ENCODE assay signal across 1 cellular context in the genomic region with DNA sequence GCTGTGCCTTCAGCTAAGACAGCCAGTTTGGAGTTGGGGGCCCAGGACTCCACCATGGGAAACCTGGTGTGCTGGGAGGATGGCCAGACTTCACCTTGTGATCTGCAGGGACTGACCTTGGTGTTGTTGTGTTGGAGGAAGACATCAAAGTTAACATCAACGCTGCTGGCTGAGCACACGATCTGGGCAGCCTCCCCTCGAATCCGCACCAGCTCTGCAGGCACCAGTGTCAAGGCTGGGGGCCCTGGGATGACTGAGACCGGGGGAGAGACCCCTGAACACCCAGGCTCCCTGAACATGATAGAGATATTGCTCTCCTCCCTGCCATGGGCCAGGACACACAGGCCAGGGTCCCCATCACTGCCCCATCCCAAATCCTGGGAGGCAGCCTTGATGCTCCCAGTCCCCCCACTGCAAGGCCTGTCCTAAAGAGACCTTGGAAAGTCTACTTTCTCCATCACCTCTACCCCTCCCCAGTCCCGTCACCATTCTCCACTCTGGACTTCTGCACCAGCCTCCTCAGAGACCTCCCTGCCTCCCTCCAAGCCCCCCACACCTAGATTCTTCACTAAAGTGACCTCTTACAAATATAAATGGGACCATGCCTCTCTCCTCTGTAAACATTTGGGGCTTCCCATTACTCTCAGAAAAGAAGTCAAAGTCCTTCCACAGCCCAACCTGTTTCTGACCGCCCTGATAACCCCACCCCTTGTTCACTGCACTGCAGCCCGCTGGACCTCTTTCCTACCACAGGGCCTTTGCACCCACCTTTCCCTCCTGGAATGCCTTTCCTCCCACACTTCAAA.
TF ChIP-seq lines count a peak whose summit lies in the region.

No MANE protein-coding gene starts in this region.

TF ChIP-seq in H1, 55 proteins besides CTCF, POLR2A, EP300 and RAD21:
- TF ChIP-seq BRCA1 (IDR thresholded peaks at IDR 0.05; ENCODE audit: low read depth, low read length) (no peak), TAF1 (IDR thresholded peaks at IDR 0.05; ENCODE audit: low read depth, low read length) (no peak), KDM1A (IDR thresholded peaks at IDR 0.05; ENCODE audit: borderline replicate concordance, low read length) (peak; percentile 63; the same call in 1 of the 2 replicates), CHD1 (IDR thresholded peaks at IDR 0.05; ENCODE audit: low read depth, low read length) (no peak), JUND (IDR thresholded peaks at IDR 0.05; ENCODE audit: low read length) (no peak)
- TF ChIP-seq, protein P1, sequence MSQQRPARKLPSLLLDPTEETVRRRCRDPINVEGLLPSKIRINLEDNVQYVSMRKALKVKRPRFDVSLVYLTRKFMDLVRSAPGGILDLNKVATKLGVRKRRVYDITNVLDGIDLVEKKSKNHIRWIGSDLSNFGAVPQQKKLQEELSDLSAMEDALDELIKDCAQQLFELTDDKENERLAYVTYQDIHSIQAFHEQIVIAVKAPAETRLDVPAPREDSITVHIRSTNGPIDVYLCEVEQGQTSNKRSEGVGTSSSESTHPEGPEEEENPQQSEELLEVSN (IDR thresholded peaks at IDR 0.05), result no peak
- TF ChIP-seq, protein P2, sequence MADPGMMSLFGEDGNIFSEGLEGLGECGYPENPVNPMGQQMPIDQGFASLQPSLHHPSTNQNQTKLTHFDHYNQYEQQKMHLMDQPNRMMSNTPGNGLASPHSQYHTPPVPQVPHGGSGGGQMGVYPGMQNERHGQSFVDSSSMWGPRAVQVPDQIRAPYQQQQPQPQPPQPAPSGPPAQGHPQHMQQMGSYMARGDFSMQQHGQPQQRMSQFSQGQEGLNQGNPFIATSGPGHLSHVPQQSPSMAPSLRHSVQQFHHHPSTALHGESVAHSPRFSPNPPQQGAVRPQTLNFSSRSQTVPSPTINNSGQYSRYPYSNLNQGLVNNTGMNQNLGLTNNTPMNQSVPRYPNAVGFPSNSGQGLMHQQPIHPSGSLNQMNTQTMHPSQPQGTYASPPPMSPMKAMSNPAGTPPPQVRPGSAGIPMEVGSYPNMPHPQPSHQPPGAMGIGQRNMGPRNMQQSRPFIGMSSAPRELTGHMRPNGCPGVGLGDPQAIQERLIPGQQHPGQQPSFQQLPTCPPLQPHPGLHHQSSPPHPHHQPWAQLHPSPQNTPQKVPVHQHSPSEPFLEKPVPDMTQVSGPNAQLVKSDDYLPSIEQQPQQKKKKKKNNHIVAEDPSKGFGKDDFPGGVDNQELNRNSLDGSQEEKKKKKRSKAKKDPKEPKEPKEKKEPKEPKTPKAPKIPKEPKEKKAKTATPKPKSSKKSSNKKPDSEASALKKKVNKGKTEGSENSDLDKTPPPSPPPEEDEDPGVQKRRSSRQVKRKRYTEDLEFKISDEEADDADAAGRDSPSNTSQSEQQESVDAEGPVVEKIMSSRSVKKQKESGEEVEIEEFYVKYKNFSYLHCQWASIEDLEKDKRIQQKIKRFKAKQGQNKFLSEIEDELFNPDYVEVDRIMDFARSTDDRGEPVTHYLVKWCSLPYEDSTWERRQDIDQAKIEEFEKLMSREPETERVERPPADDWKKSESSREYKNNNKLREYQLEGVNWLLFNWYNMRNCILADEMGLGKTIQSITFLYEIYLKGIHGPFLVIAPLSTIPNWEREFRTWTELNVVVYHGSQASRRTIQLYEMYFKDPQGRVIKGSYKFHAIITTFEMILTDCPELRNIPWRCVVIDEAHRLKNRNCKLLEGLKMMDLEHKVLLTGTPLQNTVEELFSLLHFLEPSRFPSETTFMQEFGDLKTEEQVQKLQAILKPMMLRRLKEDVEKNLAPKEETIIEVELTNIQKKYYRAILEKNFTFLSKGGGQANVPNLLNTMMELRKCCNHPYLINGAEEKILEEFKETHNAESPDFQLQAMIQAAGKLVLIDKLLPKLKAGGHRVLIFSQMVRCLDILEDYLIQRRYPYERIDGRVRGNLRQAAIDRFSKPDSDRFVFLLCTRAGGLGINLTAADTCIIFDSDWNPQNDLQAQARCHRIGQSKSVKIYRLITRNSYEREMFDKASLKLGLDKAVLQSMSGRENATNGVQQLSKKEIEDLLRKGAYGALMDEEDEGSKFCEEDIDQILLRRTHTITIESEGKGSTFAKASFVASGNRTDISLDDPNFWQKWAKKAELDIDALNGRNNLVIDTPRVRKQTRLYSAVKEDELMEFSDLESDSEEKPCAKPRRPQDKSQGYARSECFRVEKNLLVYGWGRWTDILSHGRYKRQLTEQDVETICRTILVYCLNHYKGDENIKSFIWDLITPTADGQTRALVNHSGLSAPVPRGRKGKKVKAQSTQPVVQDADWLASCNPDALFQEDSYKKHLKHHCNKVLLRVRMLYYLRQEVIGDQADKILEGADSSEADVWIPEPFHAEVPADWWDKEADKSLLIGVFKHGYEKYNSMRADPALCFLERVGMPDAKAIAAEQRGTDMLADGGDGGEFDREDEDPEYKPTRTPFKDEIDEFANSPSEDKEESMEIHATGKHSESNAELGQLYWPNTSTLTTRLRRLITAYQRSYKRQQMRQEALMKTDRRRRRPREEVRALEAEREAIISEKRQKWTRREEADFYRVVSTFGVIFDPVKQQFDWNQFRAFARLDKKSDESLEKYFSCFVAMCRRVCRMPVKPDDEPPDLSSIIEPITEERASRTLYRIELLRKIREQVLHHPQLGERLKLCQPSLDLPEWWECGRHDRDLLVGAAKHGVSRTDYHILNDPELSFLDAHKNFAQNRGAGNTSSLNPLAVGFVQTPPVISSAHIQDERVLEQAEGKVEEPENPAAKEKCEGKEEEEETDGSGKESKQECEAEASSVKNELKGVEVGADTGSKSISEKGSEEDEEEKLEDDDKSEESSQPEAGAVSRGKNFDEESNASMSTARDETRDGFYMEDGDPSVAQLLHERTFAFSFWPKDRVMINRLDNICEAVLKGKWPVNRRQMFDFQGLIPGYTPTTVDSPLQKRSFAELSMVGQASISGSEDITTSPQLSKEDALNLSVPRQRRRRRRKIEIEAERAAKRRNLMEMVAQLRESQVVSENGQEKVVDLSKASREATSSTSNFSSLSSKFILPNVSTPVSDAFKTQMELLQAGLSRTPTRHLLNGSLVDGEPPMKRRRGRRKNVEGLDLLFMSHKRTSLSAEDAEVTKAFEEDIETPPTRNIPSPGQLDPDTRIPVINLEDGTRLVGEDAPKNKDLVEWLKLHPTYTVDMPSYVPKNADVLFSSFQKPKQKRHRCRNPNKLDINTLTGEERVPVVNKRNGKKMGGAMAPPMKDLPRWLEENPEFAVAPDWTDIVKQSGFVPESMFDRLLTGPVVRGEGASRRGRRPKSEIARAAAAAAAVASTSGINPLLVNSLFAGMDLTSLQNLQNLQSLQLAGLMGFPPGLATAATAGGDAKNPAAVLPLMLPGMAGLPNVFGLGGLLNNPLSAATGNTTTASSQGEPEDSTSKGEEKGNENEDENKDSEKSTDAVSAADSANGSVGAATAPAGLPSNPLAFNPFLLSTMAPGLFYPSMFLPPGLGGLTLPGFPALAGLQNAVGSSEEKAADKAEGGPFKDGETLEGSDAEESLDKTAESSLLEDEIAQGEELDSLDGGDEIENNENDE (IDR thresholded peaks at IDR 0.05; ENCODE audit: insufficient replicate concordance, low read length), result no peak
